8 cellular contexts compared by ENCODE assay signal in the genomic region with DNA sequence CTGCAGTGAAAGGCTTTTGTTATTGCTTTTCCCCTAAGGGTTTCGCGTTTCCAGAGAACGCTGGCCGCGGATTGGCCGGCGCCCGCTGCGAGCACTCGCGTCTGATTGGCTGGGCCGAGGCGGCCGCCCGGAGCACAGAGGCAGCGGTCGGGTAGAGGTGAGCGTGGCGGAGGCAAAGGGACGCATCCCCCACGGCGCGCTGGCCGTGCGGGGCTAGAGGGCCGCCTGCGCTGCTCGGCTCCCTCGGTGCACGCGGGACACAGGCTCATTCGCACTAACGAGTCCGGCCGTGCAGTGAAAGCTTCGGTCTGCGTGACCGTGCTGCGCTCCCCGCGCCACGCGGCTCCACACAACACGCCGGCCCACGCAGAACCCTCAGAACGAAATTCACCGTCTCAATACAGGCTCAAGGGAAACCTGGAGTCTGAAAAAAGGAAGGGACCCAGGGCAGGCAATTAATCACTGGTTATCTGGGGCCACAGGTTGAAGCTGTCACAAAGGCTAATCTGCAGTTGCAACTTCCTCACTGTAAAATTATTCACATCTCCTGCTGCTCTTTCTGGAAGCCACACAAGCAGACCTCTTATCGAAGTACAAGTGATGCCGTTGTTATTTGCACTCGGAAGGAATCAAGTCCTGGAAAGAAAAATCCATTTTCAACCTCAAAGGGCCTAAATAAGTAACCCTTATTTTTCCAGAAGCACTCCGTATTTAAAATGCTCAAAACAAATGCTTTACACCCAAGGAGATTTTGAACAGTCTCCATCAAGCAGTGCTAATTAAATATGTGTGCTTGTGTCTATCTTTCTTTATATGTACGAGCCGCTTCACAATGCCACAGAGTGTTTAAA.
DNase-seq lines count a peak whose midpoint lies in the region; FAIRE-seq lines count a peak whose summit lies in the region.

No MANE protein-coding gene starts in this region.

- FAIRE-seq in GM19239 (lab: Jason Lieb, UNC) = no peak

- intact Hi-C loops in posterior vena cava (cut with DNase I) = loop anchor here in 1 of 2 donors (5.0 kb wide), 1 partner anchor 800 kb away; no protein-coding TSS in a partner anchor

- DNase-seq in COLO668 (lab: John Stamatoyannopoulos, UW; ENCODE audit: unreplicated experiment) = peak; percentile 82
- peak; percentile 27 for DNase-seq in GM19239 (ENCODE audit: insufficient read length, low spot score)
- peak; percentile 77 for DNase-seq in HT-29 (ENCODE audit: low spot score)
- peak; percentile 84 for DNase-seq in NOMO-1 treated with DMSO at 0.1 percent for 48 hours (lab: John Stamatoyannopoulos, UW; ENCODE audit: unreplicated experiment)
- peak; percentile 93 for DNase-seq in astrocyte of the hippocampus (ENCODE audit: low read depth, low spot score)
- peak; percentile 86 to 91 for DNase-seq in hippocampal formation (lab: John Stamatoyannopoulos, UW)
- DNase-seq in posterior vena cava (ENCODE audit: low spot score) = peak; percentile 88
- DNase-seq in AML-193 (lab: John Stamatoyannopoulos, UW) = no peak

Comparison
In these comparisons a context has a peak if more than half of its experiments do, and no peak if none do; other contexts are left out.
1. DNase-seq: peak in COLO668 (single experiment), GM19239 (single experiment), HT-29 (single experiment), NOMO-1 treated with DMSO at 0.1 percent for 48 hours (single experiment), astrocyte of the hippocampus (single experiment), hippocampal formation (2 of 2) and posterior vena cava (single experiment); none in AML-193 (0 of 2).